In genomic region chr17:30347488-30347887, GRCh38 we compare ENCODE assay signal across 22 cellular contexts. TPM values are rescaled to one million over a fixed set of nuclear protein-coding genes. Genes with fewer than 3 reads are reported as not detected.
DNase-seq lines count a peak whose midpoint lies in the region; ATAC-seq and TF ChIP-seq lines count a peak whose summit lies in the region.
"Had no signal": no experiment of that assay in that cellular context is flagged by ENCODE, and none has a peak within 500 bp of the region (broad histone marks: within the 10 kb centered on the region; RNA-seq: fewer than 3 reads in every experiment).

No MANE protein-coding gene starts in this region.

- no peak overlapping the region for H3K4me3 ChIP-seq in SK-N-SH (ENCODE audit: low read depth in 2 of 2, low read length in 1 of 2)
- H3K4me3 ChIP-seq: GM23338, HAP-1 had no signal

- no peak for TF ChIP-seq RAD21 in SK-N-SH (IDR thresholded peaks at IDR 0.05; ENCODE audit: low read length)

- H3K9me3 ChIP-seq in SK-N-SH, result no peaks in the 10 kb centered on the region
- H3K9me3 ChIP-seq: HAP-1 had no signal

- peak overlapping the region; percentile 93; the same call in 1 of the 2 replicates for H3K27ac ChIP-seq in C4-2B
- no peak overlapping the region for H3K27ac ChIP-seq in SK-N-SH (ENCODE audit: low read depth in 2 of 2, low read length in 1 of 2)
- H3K27ac ChIP-seq: HL-60 had no signal

- DNase-seq in NCI-H1417 treated with DMSO at 0.1 percent for 48 hours (lab: John Stamatoyannopoulos, UW), result peak; percentile 68
- peak; percentile 9 for DNase-seq in SK-N-SH
- DNase-seq in islet precursor cell, result peak; percentile 36
- no peak for DNase-seq in cortex of kidney (lab: John Stamatoyannopoulos, UW)
- DNase-seq: CD4-positive, alpha-beta T cell; COR-L47; DMS 273 treated with DMSO at 0.1 percent for 48 hours; KG1; NCI-H1092 treated with DMSO at 0.1 percent for 48 hours; NCI-H187; NCI-H2107; NK-92 treated with Interleukin-12 subunit alpha and Interleukin-12 subunit beta, amount 100 ng/mL, for 24 hours; SIG-M5; T-helper 1 cell had no signal

- H3K4me1 ChIP-seq in SK-N-SH (ENCODE audit: control insufficient read depth in 1 of 2, insufficient read depth in 2 of 2, low read depth in 1 of 2, low read length in 1 of 2), result peaks cover 0 to 12% of the 10 kb centered on the region in 2 experiments; a peak in 2 of 4 replicates

- H3K9ac ChIP-seq in SK-N-SH, result no peak overlapping the region

- 53% methylated on average over 4 of the region's 4 CpGs for WGBS in SK-N-SH (ENCODE audit: low lambda C conversion rate)

- H3K9me2 ChIP-seq in SK-N-SH, result no peaks in the 10 kb centered on the region

- H4K20me1 ChIP-seq in SK-N-SH (ENCODE audit: insufficient read depth), result no peaks in the 10 kb centered on the region

- TF ChIP-seq CTCF in C4-2B (conservative IDR thresholded peaks at IDR 0.05), result no peak
- TF ChIP-seq CTCF in SK-N-SH (IDR thresholded peaks at IDR 0.05), result no peak

- H3K27me3 ChIP-seq in SK-N-SH (ENCODE audit: insufficient read depth), result no peaks in the 10 kb centered on the region

- H2AFZ ChIP-seq in SK-N-SH (ENCODE audit: low read depth), result no peak overlapping the region
- H2AFZ ChIP-seq: GM23338 had no signal

- H3K4me2 ChIP-seq in SK-N-SH, result no peak overlapping the region
- H3K4me2 ChIP-seq: GM23338 had no signal

- CTCF ChIA-PET in SK-N-SH (lab: Yijun Ruan, JAX), result interaction anchor here (0.6 to 1.5 kb wide), 7 partner anchors 11 to 977 kb away, joined by 3 read pairs; no protein-coding TSS in a partner anchor

- H3K79me2 ChIP-seq in SK-N-SH (ENCODE audit: insufficient read depth), result no peaks in the 10 kb centered on the region

- POLR2A ChIA-PET in SK-N-SH (lab: Yijun Ruan, JAX), result no interaction called here

- TF ChIP-seq EP300 in SK-N-SH (IDR thresholded peaks at IDR 0.05; ENCODE audit: borderline replicate concordance in 1 of 2, low read depth in 1 of 2, low read length in 1 of 2), result peak in 1 of 2 experiments; percentile 52; a peak in 1 of 4 replicates

- ATAC-seq in HG03439 (IDR thresholded peaks at IDR 0.05; ENCODE audit: unreplicated experiment) (no peak), GM21786 (IDR thresholded peaks at IDR 0.05; ENCODE audit: unreplicated experiment) (no peak)
- ATAC-seq: GM23338, Panc1 had no signal

- no peaks in the 10 kb centered on the region for H3K36me3 ChIP-seq in SK-N-SH (replicated peaks in 1 of 2; ENCODE audit: control insufficient read depth in 1 of 2, insufficient read depth in 2 of 2, low read length in 1 of 2)
- H3K36me3 ChIP-seq: HAP-1 had no signal

- no peaks in the 10 kb centered on the region for H3F3A ChIP-seq in SK-N-SH (replicated peaks; ENCODE audit: insufficient read depth)

TF ChIP-seq in SK-N-SH, 30 proteins besides CTCF, POLR2A, EP300 and RAD21:
- TF ChIP-seq NFIC (IDR thresholded peaks at IDR 0.05; ENCODE audit: borderline replicate concordance), result no peak
- no peak for TF ChIP-seq FOXJ3 (CRISPR knock-in tag; IDR thresholded peaks at IDR 0.05)
- TF ChIP-seq PBX3 (IDR thresholded peaks at IDR 0.05), result no peak
- no peak for TF ChIP-seq IRF3 (IDR thresholded peaks at IDR 0.05; ENCODE audit: low read depth, low read length)
- TF ChIP-seq GATA2 (CRISPR knock-in tag; IDR thresholded peaks at IDR 0.05), result peak; percentile 69
- TF ChIP-seq CHD2 (IDR thresholded peaks at IDR 0.05; ENCODE audit: low read length, partially characterized antibody), result peak; percentile 28
- no peak for TF ChIP-seq EZH2phosphoT487 (IDR thresholded peaks at IDR 0.05; ENCODE audit: borderline replicate concordance, low read depth)
- no peak for TF ChIP-seq POLR2AphosphoS5 (IDR thresholded peaks at IDR 0.05; ENCODE audit: low read depth, low read length)

RNA-seq across cellular contexts. Expression of gene TMIGD1, which starts 13.6 kb away (rescaled TPM):
- polyA plus RNA-seq in SK-N-SH (2012; rRNA removed), result not detected in 2 replicates
- not detected in 2 replicates for polyA plus RNA-seq in SK-N-SH (2012; cell fraction: cytosol; rRNA removed)
- polyA plus RNA-seq in SK-N-SH (2012; cell fraction: nucleus; rRNA removed), result not detected in 2 replicates
- polyA plus RNA-seq: BJ, GM23338 had no signal

RNA-seq across cellular contexts. Expression of gene CPD, which starts 31.2 kb away (rescaled TPM):
- 12.5 and 16.5 TPM in 2 replicates for polyA plus RNA-seq in SK-N-SH (2012; rRNA removed)
- polyA plus RNA-seq in SK-N-SH (2012; cell fraction: cytosol; rRNA removed), result 20.7 and 20.8 TPM in 2 replicates
- polyA plus RNA-seq in SK-N-SH (2012; cell fraction: nucleus; rRNA removed), result 8.2 and 14.7 TPM in 2 replicates

RNA-seq across cellular contexts. Expression of gene BLMH, which starts 55.7 kb away (rescaled TPM):
- polyA plus RNA-seq in SK-N-SH (2012; rRNA removed), result 19.4 and 19.5 TPM in 2 replicates
- 24.5 and 26.1 TPM in 2 replicates for polyA plus RNA-seq in SK-N-SH (2012; cell fraction: cytosol; rRNA removed)
- 15.5 and 22.4 TPM in 2 replicates for polyA plus RNA-seq in SK-N-SH (2012; cell fraction: nucleus; rRNA removed)
